In the genomic region with DNA sequence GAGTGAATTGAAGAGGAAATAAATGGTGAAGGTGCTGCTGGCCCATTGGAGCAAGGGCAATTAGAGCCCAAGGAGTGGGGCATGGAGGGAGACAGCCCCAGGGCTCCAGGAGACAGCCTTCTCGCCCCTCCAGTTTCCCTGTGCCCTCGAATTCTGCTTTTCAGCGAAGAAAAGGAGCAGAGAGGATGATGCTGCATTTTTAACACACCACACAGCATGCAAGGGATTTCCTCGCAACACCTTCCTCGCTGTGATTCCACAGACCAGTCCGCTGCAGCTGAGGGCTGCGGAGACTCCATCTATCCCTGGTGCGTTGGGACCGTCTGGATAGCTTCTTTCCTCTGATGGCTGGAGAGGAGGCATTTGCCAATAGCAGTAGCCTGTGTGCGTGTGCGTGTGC, we compare ENCODE assay signal across 11 cellular contexts. TPM values are rescaled to one million over a fixed set of nuclear protein-coding genes. Genes with fewer than 3 reads are reported as not detected.
DNase-seq lines count a peak whose midpoint lies in the region; ATAC-seq, FAIRE-seq and TF ChIP-seq lines count a peak whose summit lies in the region.
"Had no signal": no experiment of that assay in that cellular context is flagged by ENCODE, and none has a peak within 500 bp of the region (broad histone marks: within the 10 kb centered on the region; RNA-seq: fewer than 3 reads in every experiment).

No MANE protein-coding gene starts in this region.

- 98% methylated on average over 11 of the region's 11 CpGs for WGBS in HepG2 (ENCODE audit: low lambda C conversion rate)
- WGBS in right lobe of liver (ENCODE audit: insufficient coverage, low coverage, low lambda C conversion rate, missing lambda C conversion rate) = 12% methylated on average over 5 of the region's 11 CpGs
- WGBS in mesendoderm (ENCODE audit: extremely low coverage, insufficient coverage, low lambda C conversion rate) = no CpG with 5 or more reads among the region's 11 CpGs

- no peak overlapping the region for H2BK5ac ChIP-seq in mesendoderm (ENCODE audit: low read length)

- no peak overlapping the region for H2AFZ ChIP-seq in HepG2 (ENCODE audit: low read length)
- no peak overlapping the region for H2AFZ ChIP-seq in OCI-LY7 (ENCODE audit: low read length)

- peak overlapping the region; percentile 73 for H3K56ac ChIP-seq in mesendoderm (ENCODE audit: low read length)

- H2AK5ac ChIP-seq in mesendoderm (ENCODE audit: low read length) = no peak overlapping the region

- H4K5ac ChIP-seq in mesendoderm (ENCODE audit: low read length) = no peak overlapping the region

- H3K4me1 ChIP-seq in HepG2 (ENCODE audit: insufficient read depth, low read length) (peaks cover 40% of the 10 kb centered on the region), right lobe of liver (no peaks in the 10 kb centered on the region), mesendoderm (ENCODE audit: control insufficient read depth, low read depth, low read length) (no peaks in the 10 kb centered on the region), OCI-LY7 (ENCODE audit: insufficient read depth, low read length, poor library complexity, severe bottlenecking) (no peaks in the 10 kb centered on the region)
- H3K4me1 ChIP-seq: BE2C had no signal

- H3K4me2 ChIP-seq in HepG2 (ENCODE audit: low read depth, low read length) = no peak overlapping the region
- peak overlapping the region; percentile 34 for H3K4me2 ChIP-seq in mesendoderm (ENCODE audit: low read length)
- H3K4me2 ChIP-seq in OCI-LY7 (ENCODE audit: low read length) = no peak overlapping the region

- H4K20me1 ChIP-seq in HepG2 (ENCODE audit: insufficient read depth, low read length) (peaks cover 13% of the 10 kb centered on the region), OCI-LY7 (ENCODE audit: insufficient read depth, low read length) (no peaks in the 10 kb centered on the region)

- peaks cover 4% of the 10 kb centered on the region in 2 experiments; a peak in 4 of 5 replicates for H3K36me3 ChIP-seq in HepG2 (replicated peaks in 1 of 2; ENCODE audit: control insufficient read depth in 1 of 2, insufficient read depth in 2 of 2, low read length in 2 of 2)
- H3K36me3 ChIP-seq in right lobe of liver = no peaks in the 10 kb centered on the region
- H3K36me3 ChIP-seq in mesendoderm (ENCODE audit: control insufficient read depth, insufficient read depth, low read length) = no peaks in the 10 kb centered on the region
- H3K36me3 ChIP-seq in OCI-LY7 (ENCODE audit: insufficient read depth, low read length) = no peaks in the 10 kb centered on the region
- H3K36me3 ChIP-seq: BE2C had no signal

- H3K9ac ChIP-seq in HepG2 (ENCODE audit: insufficient read depth, low read depth, low read length) = no peak overlapping the region
- peak overlapping the region; percentile 32 for H3K9ac ChIP-seq in mesendoderm (ENCODE audit: low read length)

- no peak for FAIRE-seq in HepG2 (lab: Jason Lieb, UNC)
- FAIRE-seq: GM12878 had no signal

- no peak overlapping the region for H3K4ac ChIP-seq in mesendoderm (ENCODE audit: low read depth, low read length)

- H3K79me2 ChIP-seq in HepG2 (ENCODE audit: insufficient read depth, low read length) (peaks cover 2% of the 10 kb centered on the region), mesendoderm (ENCODE audit: control insufficient read depth, insufficient read depth, low read length) (no peaks in the 10 kb centered on the region), OCI-LY7 (ENCODE audit: insufficient read depth, low read depth, low read length) (no peaks in the 10 kb centered on the region)

- CTCF ChIA-PET in HepG2 (lab: Yijun Ruan, JAX; ENCODE audit: low intra/inter-chr PET ratio, low total read pairs) (no interaction called here), OCI-LY7 (lab: Charles Lee; ENCODE audit: unreplicated experiment) (no interaction called here)

- ATAC-seq in HepG2 = no peak
- no peak for ATAC-seq in right lobe of liver
- ATAC-seq in HG03378 (IDR thresholded peaks at IDR 0.05; ENCODE audit: unreplicated experiment) = no peak
- ATAC-seq: GM12878 had no signal

- no TSS peak for BruUV-seq in HepG2 (replicated peaks; lab: Mats Ljungman, UMichigan)
- BruUV-seq in OCI-LY7 (replicated peaks; lab: Mats Ljungman, UMichigan) = no TSS peak

- H3K18ac ChIP-seq in mesendoderm (ENCODE audit: low read length) = no peak overlapping the region

- H2BK15ac ChIP-seq in mesendoderm (replicated peaks; ENCODE audit: low read depth) = no peak overlapping the region

- no peaks in the 10 kb centered on the region for H3K27me3 ChIP-seq in HepG2 (ENCODE audit: control insufficient read depth in 1 of 2, insufficient read depth in 2 of 2, low read length in 2 of 2)
- H3K27me3 ChIP-seq in right lobe of liver = no peaks in the 10 kb centered on the region
- peaks cover 4% of the 10 kb centered on the region for H3K27me3 ChIP-seq in mesendoderm (ENCODE audit: insufficient read depth, low read length, poor library complexity)

- TF ChIP-seq EP300 in HepG2 (IDR thresholded peaks at IDR 0.05; ENCODE audit: low read depth in 2 of 2, low read length in 2 of 2) (no peak), HepG2 (CRISPR knock-in tag; IDR thresholded peaks at IDR 0.05; ENCODE audit: borderline replicate concordance) (no peak)

- no peaks in the 10 kb centered on the region for H3K79me1 ChIP-seq in mesendoderm (ENCODE audit: low read length)

- DNase-seq in HepG2 (ENCODE audit: low spot score) (no peak), right lobe of liver (no peak), choroid plexus epithelial cell (ENCODE audit: low read depth) (peak; percentile 33), mesendoderm (peak; percentile 49), OCI-LY7 (ENCODE audit: low spot score) (no peak), MV-4-11 (lab: John Stamatoyannopoulos, UW) (no peak)
- DNase-seq in stimulated activated CD4-positive, alpha-beta T cell treated with anti-CD3 and anti-CD28 coated beads, Interleukin-12 subunit alpha, Interleukin-12 subunit beta, amount 100 ng/mL, for 4 hours = no peak
- DNase-seq: NCI-H524 had no signal

- H3K9me2 ChIP-seq in OCI-LY7 (ENCODE audit: insufficient read depth, low read length) = no peaks in the 10 kb centered on the region

- in situ Hi-C loops in HepG2 (cut with HindIII; ENCODE audit: extremely low pct_ligation_motif_present, low pct_unique_long_range_greater_than_20kb) = no loop called here

- intact Hi-C loops in HepG2 (cut with micrococcal nuclease; ENCODE audit: unreplicated experiment) = no loop called here
- intact Hi-C loops in right lobe of liver (cut with DNase I) = no loop called here
- intact Hi-C loops in OCI-LY7 (cut with micrococcal nuclease; ENCODE audit: unreplicated experiment) = no loop called here

- no peak for TF ChIP-seq RAD21 in HepG2 (CRISPR knock-in tag; IDR thresholded peaks at IDR 0.05)

- H3K27ac ChIP-seq in HepG2 (ENCODE audit: extremely low read length, insufficient read depth, low read length) (no peak overlapping the region), right lobe of liver (no peak overlapping the region), mesendoderm (ENCODE audit: low read depth, low read length) (no peak overlapping the region), OCI-LY7 (ENCODE audit: low read depth, low read length, poor library complexity, severe bottlenecking) (no peak overlapping the region)

- H2BK120ac ChIP-seq in mesendoderm (ENCODE audit: low read depth, low read length) = no peak overlapping the region

- no peak overlapping the region for H4K8ac ChIP-seq in mesendoderm (ENCODE audit: low read depth, low read length)

- no peak for TF ChIP-seq CTCF in HepG2 (CRISPR knock-in tag; IDR thresholded peaks at IDR 0.05)
- no peak for TF ChIP-seq CTCF in right lobe of liver (IDR thresholded peaks at IDR 0.05)
- no peak for TF ChIP-seq CTCF in choroid plexus epithelial cell (conservative IDR thresholded peaks at IDR 0.05; ENCODE audit: low read depth, low read length)
- no peak for TF ChIP-seq CTCF in OCI-LY7 (conservative IDR thresholded peaks at IDR 0.05; ENCODE audit: low read length)

- POLR2A ChIA-PET in HepG2 (lab: Yijun Ruan, JAX) (no interaction called here), OCI-LY7 (lab: Charles Lee) (no interaction called here)

- no peak for TF ChIP-seq POLR2A in HepG2 (IDR thresholded peaks at IDR 0.05; ENCODE audit: insufficient read depth in 1 of 2, low read depth in 2 of 2, low read length in 2 of 2)
- TF ChIP-seq POLR2A in right lobe of liver (IDR thresholded peaks at IDR 0.05) = no peak

- no peaks in the 10 kb centered on the region for H3K9me3 ChIP-seq in HepG2 (ENCODE audit: low read length)
- H3K9me3 ChIP-seq in right lobe of liver = no peaks in the 10 kb centered on the region
- no peaks in the 10 kb centered on the region for H3K9me3 ChIP-seq in OCI-LY7 (ENCODE audit: low read length)
- H3K9me3 ChIP-seq: BE2C had no signal

- H3K4me3 ChIP-seq in HepG2 (replicated peaks in 1 of 3; ENCODE audit: insufficient read depth in 1 of 3, low read depth in 2 of 3, low read length in 3 of 3) = no peak overlapping the region
- no peak overlapping the region for H3K4me3 ChIP-seq in right lobe of liver
- H3K4me3 ChIP-seq in choroid plexus epithelial cell (ENCODE audit: low read depth, low read length) = peak overlapping the region; percentile 8
- H3K4me3 ChIP-seq in mesendoderm (ENCODE audit: low read length) = no peak overlapping the region
- no peak overlapping the region for H3K4me3 ChIP-seq in OCI-LY7 (ENCODE audit: low read depth, low read length, poor library complexity, severe bottlenecking)
- H3K4me3 ChIP-seq: GM12878 had no signal

- no peak overlapping the region for H3K23ac ChIP-seq in mesendoderm (ENCODE audit: low read length)

RNA-seq across cellular contexts. Expression of a gene that starts 41.7 kb away (rescaled TPM):
- total RNA-seq in HepG2 (2016; rRNA removed; fragmentation: Illumina TruSeq; extraction: Trizol) (32.9 and 35.7 TPM in 2 replicates), right lobe of liver (under 1 TPM in 3 of 6 experiments, not detected in 3; 0.12 to 0.18 (median 0.15) TPM), OCI-LY7 (2022) (not detected in 2 replicates)
- total RNA-seq in HepG2 (2016; cell fraction: cytosol; rRNA removed; fragmentation: Illumina TruSeq; extraction: Trizol; ENCODE audit: low read depth) = 18.0 and 20.6 TPM in 2 replicates
- total RNA-seq in HepG2 (2016; cell fraction: insoluble cytoplasmic fraction; rRNA removed; fragmentation: Illumina TruSeq; extraction: Trizol) = 30.6 and 34.3 TPM in 2 replicates
- total RNA-seq in HepG2 (2016; cell fraction: membrane; rRNA removed; fragmentation: Illumina TruSeq; extraction: Trizol) = 26.1 and 27.2 TPM in 2 replicates
- 48.1 and 50.6 TPM in 2 replicates for total RNA-seq in HepG2 (2016; cell fraction: nucleus; rRNA removed; fragmentation: Illumina TruSeq; extraction: Trizol)
- 21.9 and 28.4 TPM in 2 replicates for polyA plus RNA-seq in HepG2 (2011; rRNA removed)
- polyA plus RNA-seq in HepG2 (2011; cell fraction: cytosol; rRNA removed) = 16.5 and 20.5 TPM in 2 replicates
- polyA plus RNA-seq in HepG2 (2011; cell fraction: nucleus; rRNA removed) = 18.5 and 20.8 TPM in 2 replicates
- polyA plus RNA-seq in HepG2 (2012) = 15.1 and 20.3 TPM in 2 replicates
- 3.9 and 4.7 TPM in 2 replicates for polyA plus RNA-seq in HepG2 (2016; cell fraction: cytosol; fragmentation: Illumina TruSeq; extraction: Trizol; ENCODE audit: low read depth)
- polyA plus RNA-seq in HepG2 (2016; cell fraction: insoluble cytoplasmic fraction; fragmentation: Illumina TruSeq; extraction: Trizol; ENCODE audit: low read depth) = 28.4 and 29.3 TPM in 2 replicates
- polyA plus RNA-seq in HepG2 (2016; cell fraction: membrane; fragmentation: Illumina TruSeq; extraction: Trizol; ENCODE audit: low read depth) = 12.5 and 12.7 TPM in 2 replicates
- 20.7 and 24.1 TPM in 2 replicates for polyA plus RNA-seq in HepG2 (2016; cell fraction: nucleus; fragmentation: Illumina TruSeq; extraction: Trizol; ENCODE audit: insufficient read depth, low read depth)
- polyA minus RNA-seq in HepG2 (2011; rRNA and poly(A)+ RNA removed; ENCODE audit: low replicate concordance) = 0.07 and 80.1 TPM in 2 replicates
- 19.2 and 19.8 TPM in 2 replicates for polyA minus RNA-seq in HepG2 (2011; cell fraction: cytosol; rRNA and poly(A)+ RNA removed)
- 148 and 164 TPM in 2 replicates for polyA minus RNA-seq in HepG2 (2011; cell fraction: nucleus; rRNA and poly(A)+ RNA removed)
- polyA plus RNA-seq in mesendoderm (2013, experiment 1 of 2) = 0.38 TPM
- 0.39 TPM for polyA plus RNA-seq in mesendoderm (2013, experiment 2 of 2)
- total RNA-seq in OCI-LY7 (2014; rRNA removed; shearing (Covaris generic)) = not detected in 2 replicates

Comparison
In these comparisons a context has a peak if more than half of its experiments do, and no peak if none do; other contexts are left out.
1. RNA of a gene that starts 41.7 kb away (total RNA-seq): 18.0 to 50.6 TPM in HepG2; 0.12 to 0.18 TPM in right lobe of liver and not detected in OCI-LY7; every median in the first group is over 10 times any median in the second.
2. DNase-seq: peak in choroid plexus epithelial cell (single experiment) and mesendoderm (single experiment); none in HepG2 (single experiment), right lobe of liver (0 of 3), stimulated activated CD4-positive, alpha-beta T cell treated with anti-CD3 and anti-CD28 coated beads, Interleukin-12 subunit alpha, Interleukin-12 subunit beta, amount 100 ng/mL, for 4 hours (single experiment), OCI-LY7 (single experiment) and MV-4-11 (single experiment).